ENCODE assay signal across 1 cellular context in the genomic region with DNA sequence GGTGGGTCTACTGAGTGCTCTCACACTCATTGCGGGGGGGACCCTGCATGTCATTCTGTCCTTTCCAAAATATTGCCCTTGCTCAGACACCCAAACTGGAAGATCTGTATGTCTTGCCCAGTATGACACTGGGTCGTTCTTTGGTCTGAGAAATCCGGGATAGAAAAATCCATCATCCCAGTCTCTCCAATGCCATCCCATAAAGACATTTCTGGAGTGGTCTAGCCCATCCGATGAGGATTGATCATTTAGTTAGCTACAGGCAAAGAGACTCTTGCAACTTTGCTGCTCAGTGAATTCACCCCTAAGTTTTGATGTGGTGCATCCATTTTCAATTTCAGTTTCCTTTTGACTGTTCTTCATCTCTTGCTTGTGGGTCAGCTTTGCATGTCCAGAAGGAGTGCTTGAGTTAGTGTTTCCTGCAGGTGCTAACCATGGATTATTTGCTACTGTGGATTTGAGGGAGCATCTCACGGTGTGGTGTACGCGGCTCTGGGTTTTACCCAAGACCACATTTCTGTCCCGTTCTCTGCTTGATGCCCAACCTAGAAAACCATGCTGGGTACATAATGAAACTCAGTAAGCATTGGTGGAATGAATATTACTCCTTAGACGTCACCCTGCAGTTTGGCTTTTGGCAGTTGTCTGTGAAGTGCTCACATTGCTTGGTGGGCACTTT.
TF ChIP-seq lines count a peak whose summit lies in the region.

No MANE protein-coding gene starts in this region.

TF ChIP-seq in SK-N-SH, 30 proteins besides CTCF, POLR2A, EP300 and RAD21 (continued from another document):
- TF ChIP-seq, protein P1, sequence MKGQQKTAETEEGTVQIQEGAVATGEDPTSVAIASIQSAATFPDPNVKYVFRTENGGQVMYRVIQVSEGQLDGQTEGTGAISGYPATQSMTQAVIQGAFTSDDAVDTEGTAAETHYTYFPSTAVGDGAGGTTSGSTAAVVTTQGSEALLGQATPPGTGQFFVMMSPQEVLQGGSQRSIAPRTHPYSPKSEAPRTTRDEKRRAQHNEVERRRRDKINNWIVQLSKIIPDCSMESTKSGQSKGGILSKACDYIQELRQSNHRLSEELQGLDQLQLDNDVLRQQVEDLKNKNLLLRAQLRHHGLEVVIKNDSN (IDR thresholded peaks at IDR 0.05; ENCODE audit: borderline replicate concordance, low read depth), result no peak
- no peak for TF ChIP-seq NFIC (IDR thresholded peaks at IDR 0.05; ENCODE audit: borderline replicate concordance)
- TF ChIP-seq FOXJ3 (CRISPR knock-in tag; IDR thresholded peaks at IDR 0.05), result no peak
- no peak for TF ChIP-seq ELF1 (IDR thresholded peaks at IDR 0.05)
- TF ChIP-seq, protein P2, sequence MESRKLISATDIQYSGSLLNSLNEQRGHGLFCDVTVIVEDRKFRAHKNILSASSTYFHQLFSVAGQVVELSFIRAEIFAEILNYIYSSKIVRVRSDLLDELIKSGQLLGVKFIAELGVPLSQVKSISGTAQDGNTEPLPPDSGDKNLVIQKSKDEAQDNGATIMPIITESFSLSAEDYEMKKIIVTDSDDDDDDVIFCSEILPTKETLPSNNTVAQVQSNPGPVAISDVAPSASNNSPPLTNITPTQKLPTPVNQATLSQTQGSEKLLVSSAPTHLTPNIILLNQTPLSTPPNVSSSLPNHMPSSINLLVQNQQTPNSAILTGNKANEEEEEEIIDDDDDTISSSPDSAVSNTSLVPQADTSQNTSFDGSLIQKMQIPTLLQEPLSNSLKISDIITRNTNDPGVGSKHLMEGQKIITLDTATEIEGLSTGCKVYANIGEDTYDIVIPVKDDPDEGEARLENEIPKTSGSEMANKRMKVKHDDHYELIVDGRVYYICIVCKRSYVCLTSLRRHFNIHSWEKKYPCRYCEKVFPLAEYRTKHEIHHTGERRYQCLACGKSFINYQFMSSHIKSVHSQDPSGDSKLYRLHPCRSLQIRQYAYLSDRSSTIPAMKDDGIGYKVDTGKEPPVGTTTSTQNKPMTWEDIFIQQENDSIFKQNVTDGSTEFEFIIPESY (IDR thresholded peaks at IDR 0.05; ENCODE audit: borderline replicate concordance, low read depth), result no peak
- TF ChIP-seq MXI1 (IDR thresholded peaks at IDR 0.05; ENCODE audit: low read depth, low read length), result no peak
- TF ChIP-seq SMC3 (IDR thresholded peaks at IDR 0.05; ENCODE audit: low read depth, low read length), result no peak
- TF ChIP-seq RXRA (IDR thresholded peaks at IDR 0.05; ENCODE audit: borderline replicate concordance, low read depth), result no peak
- no peak for TF ChIP-seq MEF2A (IDR thresholded peaks at IDR 0.05; ENCODE audit: borderline replicate concordance, low read depth)
- TF ChIP-seq FOSL2 (IDR thresholded peaks at IDR 0.05; ENCODE audit: borderline replicate concordance, low read depth), result no peak
- TF ChIP-seq FOXM1 (IDR thresholded peaks at IDR 0.05; ENCODE audit: low read depth), result no peak
